Comparison of ENCODE assay signal across 1 cellular context in genomic region chr12:68406134-68406576, GRCh38.
TF ChIP-seq lines count a peak whose summit lies in the region.

No MANE protein-coding gene starts in this region.

TF ChIP-seq in WTC11, 78 proteins besides CTCF, POLR2A, EP300 and RAD21 (continued from another document):
- TF ChIP-seq HMGXB4 (CRISPR knock-in tag; IDR thresholded peaks at IDR 0.05) (no peak), ZNF138 (CRISPR knock-in tag; conservative IDR thresholded peaks at IDR 0.05) (no peak), NFYB (CRISPR knock-in tag; conservative IDR thresholded peaks at IDR 0.05; ENCODE audit: low read depth) (no peak), GABPB1 (CRISPR knock-in tag; IDR thresholded peaks at IDR 0.05) (no peak), ZNF232 (CRISPR knock-in tag; IDR thresholded peaks at IDR 0.05) (no peak), PRDM15 (CRISPR knock-in tag; IDR thresholded peaks at IDR 0.05) (no peak), TCF7 (CRISPR knock-in tag; IDR thresholded peaks at IDR 0.05; ENCODE audit: low read depth) (no peak)
TF ChIP-seq in WTC11: peak in this region for 0.
